ENCODE assay signal across 8 cellular contexts in the genomic region with DNA sequence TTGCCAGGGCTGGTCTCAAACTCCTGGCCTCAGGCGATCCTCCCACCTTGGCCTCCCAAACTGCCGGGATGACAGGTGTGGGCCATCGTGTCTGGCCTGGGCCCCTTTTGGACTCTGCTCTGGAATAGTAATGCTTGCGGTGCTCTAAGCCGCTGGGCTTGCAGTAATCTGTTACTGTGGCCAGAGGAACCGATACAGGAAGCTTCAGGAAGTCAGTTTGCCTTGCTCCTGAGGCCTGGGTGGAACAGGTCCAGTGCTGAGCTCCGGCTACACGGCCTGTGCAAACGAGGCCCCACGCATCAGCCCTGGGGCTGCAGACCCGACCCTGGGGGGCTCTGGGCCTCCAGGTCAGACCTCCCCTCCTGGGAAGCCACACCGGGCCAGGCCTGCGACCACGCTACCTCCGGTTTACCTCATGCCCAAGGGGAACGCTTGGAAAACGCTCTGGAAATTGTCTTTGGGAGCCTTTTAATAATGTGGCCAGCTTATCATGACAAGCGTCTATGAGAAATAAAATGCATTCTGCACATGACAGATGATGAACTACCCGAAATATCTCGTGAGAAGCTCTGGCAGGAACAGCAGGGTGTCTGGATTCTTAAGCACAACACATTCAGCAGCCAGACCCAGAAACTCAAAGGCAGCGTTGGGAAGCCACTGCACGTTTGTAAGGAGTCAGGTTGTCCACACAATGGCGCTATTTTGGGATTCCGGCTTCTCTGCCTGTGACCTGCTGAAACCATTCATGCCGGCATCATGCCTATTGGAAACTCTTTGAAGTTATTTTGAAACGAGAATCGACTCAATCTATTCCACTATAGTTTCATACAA. TPM values are rescaled to one million over a fixed set of nuclear protein-coding genes. Genes with fewer than 3 reads are reported as not detected.
DNase-seq lines count a peak whose midpoint lies in the region; ATAC-seq and TF ChIP-seq lines count a peak whose summit lies in the region.

No MANE protein-coding gene starts in this region.

- H3K36me3 ChIP-seq in H7 (replicated peaks; ENCODE audit: control insufficient read depth, insufficient read depth, low read length): peaks cover 2% of the 10 kb centered on the region
- peaks cover 9 to 31% (median 23%) of the 10 kb centered on the region in 4 donors for H3K36me3 ChIP-seq in sigmoid colon

- no peak overlapping the region for H3K4me3 ChIP-seq in H7 (ENCODE audit: insufficient read depth, low read depth, low read length)
- H3K4me3 ChIP-seq in sigmoid colon: peak overlapping the region in 1 of 4 donors; percentile 12

- H3K27me3 ChIP-seq in H7 (ENCODE audit: control insufficient read depth, insufficient read depth, low read length) (no peaks in the 10 kb centered on the region), sigmoid colon (no peaks in the 10 kb centered on the region)

- H3K27ac ChIP-seq in sigmoid colon: peak overlapping the region; percentile 78 to 90 (median 86)

- TF ChIP-seq POLR2A in sigmoid colon (IDR thresholded peaks at IDR 0.05): no peak

- peak in 2 of 4 experiments; percentile 18 to 23 for TF ChIP-seq CTCF in sigmoid colon (IDR thresholded peaks at IDR 0.05)

- peaks cover 0 to 69% (median 56%) of the 10 kb centered on the region in 4 donors for H3K4me1 ChIP-seq in sigmoid colon

- WGBS in sigmoid colon, 2 donors: 44 to 57% methylated on average over 27 of the region's 27 CpGs

- TF ChIP-seq EP300 in sigmoid colon (IDR thresholded peaks at IDR 0.05): peak in 1 of 4 donors; percentile 85

- H3K9me3 ChIP-seq in sigmoid colon: no peaks in the 10 kb centered on the region

- DNase-seq in H7 (peak; percentile 84), SKM-1 (lab: John Stamatoyannopoulos, UW; ENCODE audit: unreplicated experiment) (peak; percentile 36), Right ventricle myocardium superior (peak; percentile 47), sigmoid colon (peak; percentile 91), NCI-H1048 (lab: John Stamatoyannopoulos, UW) (no peak)
- no peak for DNase-seq in activated T-cell treated with anti-CD3 and anti-CD28 coated beads, Interleukin-2, amount 50 U/mL, for 1 hour

- ATAC-seq in Right ventricle myocardium superior (ENCODE audit: poor library complexity): peak; percentile 68
- ATAC-seq in HG03196 (IDR thresholded peaks at IDR 0.05; ENCODE audit: unreplicated experiment): no peak
- no peak for ATAC-seq in HG03097 (IDR thresholded peaks at IDR 0.05; ENCODE audit: low FRiP score, unreplicated experiment)

- intact Hi-C loops in Right ventricle myocardium superior (cut with DNase I) (no loop called here), sigmoid colon (cut with DNase I) (no loop called here)

RNA-seq across cellular contexts. Expression of gene ADAP1, which starts 10.1 kb away (rescaled TPM):
- 4.9 and 5.0 TPM in 2 replicates for total RNA-seq in H7 (2014; rRNA removed; shearing (Covaris generic))
- 6.4 TPM for total RNA-seq in Right ventricle myocardium superior
- 10 to 100 TPM; 11.4 to 72.6 (median 28.9) TPM for total RNA-seq in sigmoid colon
- polyA plus RNA-seq in sigmoid colon: 100 to 1,000 TPM in 2 of 3 donors, 10 to 100 TPM in 1; 99.1 to 157 (median 109) TPM

RNA-seq across cellular contexts. Expression of gene COX19, which starts 10.7 kb away (rescaled TPM):
- 8.4 and 12.9 TPM in 2 replicates for total RNA-seq in H7 (2014; rRNA removed; shearing (Covaris generic))
- total RNA-seq in Right ventricle myocardium superior (8.0 TPM), sigmoid colon (10 to 100 TPM in 1 of 4 donors, 1 to 10 TPM in 3; 8.9 to 12.7 (median 9.3) TPM)
- polyA plus RNA-seq in sigmoid colon: 10 to 100 TPM in 1 of 3 donors, 1 to 10 TPM in 2; 5.1 to 11.5 (median 6.0) TPM

RNA-seq across cellular contexts. Expression of gene CYP2W1, which starts 18.4 kb away (rescaled TPM):
- total RNA-seq in H7 (2014; rRNA removed; shearing (Covaris generic)): not detected in 2 replicates
- not detected for total RNA-seq in Right ventricle myocardium superior
- under 1 TPM in 1 of 4 donors, not detected in 3; 0.83 TPM for total RNA-seq in sigmoid colon
- 1 to 10 TPM in 1 of 3 donors, not detected in 2; 3.8 TPM for polyA plus RNA-seq in sigmoid colon

Comparison
In these comparisons a context has a peak if more than half of its experiments do, and no peak if none do; other contexts are left out.
1. DNase-seq: peak in H7 (single experiment), SKM-1 (single experiment), Right ventricle myocardium superior (single experiment) and sigmoid colon (single experiment); none in NCI-H1048 (single experiment) and activated T-cell treated with anti-CD3 and anti-CD28 coated beads, Interleukin-2, amount 50 U/mL, for 1 hour (single experiment).